ENCODE assay signal across 16 cellular contexts in genomic region chr10:24407928-24408327, GRCh38.
DNase-seq lines count a peak whose midpoint lies in the region; ATAC-seq and TF ChIP-seq lines count a peak whose summit lies in the region.
"Had no signal": no experiment of that assay in that cellular context is flagged by ENCODE, and none has a peak within 500 bp of the region (broad histone marks: within the 10 kb centered on the region; RNA-seq: fewer than 3 reads in every experiment).

No MANE protein-coding gene starts in this region.

- H3K27me3 Mint-ChIP-seq in chondrocyte (ENCODE audit: low read depth), result peaks cover 4% of the 10 kb centered on the region

- intact Hi-C loops in psoas muscle (cut with DNase I) (no loop called here), testis (cut with DNase I; ENCODE audit: low total_unique reads) (no loop called here)

- no peaks in the 10 kb centered on the region for H3K36me3 Mint-ChIP-seq in chondrocyte (ENCODE audit: low read depth)
- H3K36me3 Mint-ChIP-seq: CD4-positive, alpha-beta memory T cell had no signal

- peak overlapping the region; percentile 4 for H3K27ac Mint-ChIP-seq in chondrocyte (ENCODE audit: unreplicated experiment)
- H3K27ac Mint-ChIP-seq: CD4-positive, alpha-beta memory T cell; HFFc6 had no signal

- no peak for DNase-seq in chondrocyte (ENCODE audit: low spot score)
- DNase-seq in psoas muscle, result no peak
- DNase-seq in testis, result no peak
- DNase-seq in occipital lobe (lab: John Stamatoyannopoulos, UW), result no peak
- DNase-seq in T-helper 2 cell, result no peak
- DNase-seq: C1 segment of cervical spinal cord; Calu3; CD4-positive, alpha-beta memory T cell; COR-L47; DMS53; DMS79 treated with DMSO at 0.1 percent for 48 hours; GF-D8; GOT3; HFFc6 had no signal

- peak overlapping the region; percentile 82 for H3K27ac ChIP-seq in psoas muscle
- H3K27ac ChIP-seq in testis, result peak overlapping the region; percentile 23 to 44

- no peaks in the 10 kb centered on the region for H3K9me3 ChIP-seq in psoas muscle
- no peaks in the 10 kb centered on the region for H3K9me3 ChIP-seq in testis
- H3K9me3 ChIP-seq: HAP-1 had no signal

- no peaks in the 10 kb centered on the region for H3K9me3 Mint-ChIP-seq in chondrocyte (ENCODE audit: low read depth)
- H3K9me3 Mint-ChIP-seq: HFFc6 had no signal

- TF ChIP-seq CTCF in chondrocyte (IDR thresholded peaks at IDR 0.05), result no peak
- no peak for TF ChIP-seq CTCF in psoas muscle (IDR thresholded peaks at IDR 0.05)
- no peak for TF ChIP-seq CTCF in testis (IDR thresholded peaks at IDR 0.05)

- H3K4me1 ChIP-seq in psoas muscle, result peaks cover 58% of the 10 kb centered on the region
- H3K4me1 ChIP-seq in testis, result peaks cover 23% of the 10 kb centered on the region
- H3K4me1 ChIP-seq: HAP-1 had no signal

- no peak overlapping the region for H3K4me3 Mint-ChIP-seq in chondrocyte (ENCODE audit: unreplicated experiment)
- H3K4me3 Mint-ChIP-seq: CD4-positive, alpha-beta memory T cell; HFFc6 had no signal

- H3K27me3 ChIP-seq in psoas muscle (ENCODE audit: insufficient read depth in 3 of 3, low read length in 2 of 3) (no peaks in the 10 kb centered on the region), testis (no peaks in the 10 kb centered on the region)

- H3K4me3 ChIP-seq in psoas muscle (no peak overlapping the region), testis (no peak overlapping the region)
- H3K4me3 ChIP-seq: HAP-1 had no signal

- TF ChIP-seq POLR2A in testis (IDR thresholded peaks at IDR 0.05), result no peak

- peak; percentile 17 to 59 (median 50) for ATAC-seq in psoas muscle
- no peak for ATAC-seq in GM18868 (IDR thresholded peaks at IDR 0.05; ENCODE audit: unreplicated experiment)

- H3K36me3 ChIP-seq in psoas muscle (ENCODE audit: insufficient read depth in 1 of 2, low read depth in 1 of 2) (no peaks in the 10 kb centered on the region), testis (ENCODE audit: low read depth, missing control alignments) (no peaks in the 10 kb centered on the region)
- H3K36me3 ChIP-seq: HAP-1 had no signal

- H3K4me1 Mint-ChIP-seq in chondrocyte (ENCODE audit: low read depth), result peaks cover 8% of the 10 kb centered on the region
